ENCODE assay signal across 24 cellular contexts in genomic region chr2:117551858-117552257, GRCh38.
"Had no signal": no experiment of that assay in that cellular context is flagged by ENCODE, and none has a peak within 500 bp of the region (broad histone marks: within the 10 kb centered on the region; RNA-seq: fewer than 3 reads in every experiment).

No MANE protein-coding gene starts in this region.

- H3K27ac Mint-ChIP-seq: activated CD4-positive, alpha-beta memory T cell treated with anti-CD3 and anti-CD28 coated beads for 36 hours; activated naive CD8-positive, alpha-beta T cell treated with anti-CD3 and anti-CD28 coated beads for 36 hours; natural killer cell treated with Interleukin-12 subunit alpha and Interleukin-12 subunit beta and Interleukin-15 and Interleukin-18, amount 100 ng/mL, for 72 hours had no signal

- H3K4me1 ChIP-seq: psoas muscle, right atrium auricular region had no signal

- H3K36me3 ChIP-seq: neutrophil, ovary, right atrium auricular region had no signal

- H3K27me3 ChIP-seq: neutrophil, ovary, right atrium auricular region had no signal

- H3K27me3 Mint-ChIP-seq: activated CD4-positive, alpha-beta memory T cell treated with anti-CD3 and anti-CD28 coated beads for 36 hours; activated naive CD8-positive, alpha-beta T cell treated with anti-CD3 and anti-CD28 coated beads for 36 hours; natural killer cell treated with Interleukin-12 subunit alpha and Interleukin-12 subunit beta and Interleukin-15 and Interleukin-18, amount 100 ng/mL, for 72 hours had no signal

- H3K4me1 Mint-ChIP-seq: activated naive CD8-positive, alpha-beta T cell treated with anti-CD3 and anti-CD28 coated beads for 36 hours had no signal

- H3K4me3 ChIP-seq: ovary, psoas muscle, right atrium auricular region had no signal

- FAIRE-seq: astrocyte, endothelial cell of umbilical vein had no signal

- H3K4me3 Mint-ChIP-seq: activated CD4-positive, alpha-beta memory T cell treated with anti-CD3 and anti-CD28 coated beads for 36 hours; activated naive CD8-positive, alpha-beta T cell treated with anti-CD3 and anti-CD28 coated beads for 36 hours; natural killer cell treated with Interleukin-12 subunit alpha and Interleukin-12 subunit beta and Interleukin-15 and Interleukin-18, amount 100 ng/mL, for 72 hours had no signal

- DNase-seq: activated CD4-positive, alpha-beta memory T cell treated with anti-CD3 and anti-CD28 coated beads for 36 hours; activated CD4-positive, alpha-beta T cell treated with anti-CD3 and anti-CD28 coated beads for 48 hours; activated naive CD4-positive, alpha-beta T cell treated with Interleukin-2 at 50 U/mL for 16 hours; activated naive CD8-positive, alpha-beta T cell treated with anti-CD3 and anti-CD28 coated beads for 36 hours; activated T-cell treated with anti-CD3 and anti-CD28 coated beads, Interleukin-2, amount 50 U/mL, for 48 hours; central memory CD4-positive, alpha-beta T cell; effector memory CD4-positive, alpha-beta T cell; foreskin melanocyte; glutamatergic neuron; hippocampal formation; left ventricle myocardium superior; mammary epithelial cell; midbrain; ovary; psoas muscle; stimulated activated CD4-positive, alpha-beta T cell treated with anti-CD3 and anti-CD28 coated beads, Interleukin-12 subunit alpha, Interleukin-12 subunit beta, amount 100 ng/mL, for 4 hours; stimulated activated CD4-positive, alpha-beta T cell treated with anti-CD3 and anti-CD28 coated beads, Interleukin-4, amount 100 ng/mL, for 4 hours; stimulated activated naive CD8-positive, alpha-beta T cell treated with anti-CD3 and anti-CD28 coated beads, Interleukin-15, Interleukin-2, amounts not matched to agents 100 U/mL and 50 U/mL, for 24 hours had no signal

- H3K36me3 Mint-ChIP-seq: activated CD4-positive, alpha-beta memory T cell treated with anti-CD3 and anti-CD28 coated beads for 36 hours; activated naive CD8-positive, alpha-beta T cell treated with anti-CD3 and anti-CD28 coated beads for 36 hours; natural killer cell treated with Interleukin-12 subunit alpha and Interleukin-12 subunit beta and Interleukin-15 and Interleukin-18, amount 100 ng/mL, for 72 hours had no signal

- ATAC-seq: esophagus mucosa; left ventricle myocardium superior; natural killer cell treated with Interleukin-12 subunit alpha and Interleukin-12 subunit beta and Interleukin-15 and Interleukin-18, amount 100 ng/mL, for 72 hours; psoas muscle; stimulated activated naive CD8-positive, alpha-beta T cell treated with anti-CD3 and anti-CD28 coated beads, Interleukin-15, Interleukin-2, amounts not matched to agents 100 U/mL and 50 U/mL, for 24 hours had no signal

- H3K27ac ChIP-seq: neutrophil, ovary, psoas muscle, right atrium auricular region had no signal

- H3K9me3 ChIP-seq: neutrophil, ovary, psoas muscle, right atrium auricular region had no signal
